ENCODE assay signal across 1 cellular context in the genomic region with DNA sequence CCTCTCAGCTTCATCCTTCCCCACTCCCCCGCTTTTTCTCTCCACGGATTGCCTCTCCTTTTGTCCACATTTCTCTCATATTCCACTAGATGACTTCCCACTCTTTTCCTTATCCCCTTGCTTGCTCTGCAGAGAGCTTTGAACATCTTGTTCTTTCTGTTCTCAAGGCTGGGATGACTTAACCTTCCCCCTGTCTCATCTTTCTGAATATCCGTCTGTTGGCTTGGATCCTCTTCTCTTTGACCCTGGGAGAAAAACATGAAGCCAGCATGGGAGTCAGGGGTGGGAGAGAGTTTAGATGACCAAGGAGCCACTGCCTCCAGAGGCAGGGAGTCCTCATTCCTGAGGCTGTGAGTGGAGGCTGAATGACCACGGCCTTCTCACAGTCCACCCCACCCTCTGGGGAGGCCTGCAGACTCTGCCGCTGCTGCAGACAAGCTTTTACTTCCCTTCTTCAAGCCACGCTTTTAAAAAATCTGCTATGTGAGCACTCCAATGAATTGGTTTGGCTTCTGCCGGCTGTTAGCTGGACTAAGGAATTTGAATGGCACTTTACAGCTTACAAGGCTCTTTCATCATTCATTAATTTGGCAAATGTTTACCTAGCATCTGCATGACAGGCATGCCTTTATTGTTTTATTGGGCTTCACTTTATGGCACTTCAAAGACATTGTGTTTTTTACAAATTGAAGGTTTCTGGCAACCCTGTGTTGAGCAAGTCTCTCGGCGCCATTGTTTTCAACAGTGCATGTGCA.
TF ChIP-seq lines count a peak whose summit lies in the region.

No MANE protein-coding gene starts in this region.

TF ChIP-seq in H1, 55 proteins besides CTCF, POLR2A, EP300 and RAD21:
- TF ChIP-seq BRCA1 (IDR thresholded peaks at IDR 0.05; ENCODE audit: low read depth, low read length), result no peak
- TF ChIP-seq KDM1A (IDR thresholded peaks at IDR 0.05; ENCODE audit: borderline replicate concordance, low read length), result no peak
- TF ChIP-seq, protein P1, sequence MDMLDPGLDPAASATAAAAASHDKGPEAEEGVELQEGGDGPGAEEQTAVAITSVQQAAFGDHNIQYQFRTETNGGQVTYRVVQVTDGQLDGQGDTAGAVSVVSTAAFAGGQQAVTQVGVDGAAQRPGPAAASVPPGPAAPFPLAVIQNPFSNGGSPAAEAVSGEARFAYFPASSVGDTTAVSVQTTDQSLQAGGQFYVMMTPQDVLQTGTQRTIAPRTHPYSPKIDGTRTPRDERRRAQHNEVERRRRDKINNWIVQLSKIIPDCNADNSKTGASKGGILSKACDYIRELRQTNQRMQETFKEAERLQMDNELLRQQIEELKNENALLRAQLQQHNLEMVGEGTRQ (IDR thresholded peaks at IDR 0.05; ENCODE audit: low read length), result no peak
- TF ChIP-seq SP1 (IDR thresholded peaks at IDR 0.05; ENCODE audit: low read depth, low read length), result no peak
- no peak for TF ChIP-seq TEAD4 (IDR thresholded peaks at IDR 0.05; ENCODE audit: low read depth, low read length)
- no peak for TF ChIP-seq SIN3A (conservative IDR thresholded peaks at IDR 0.05 in 1 of 2, IDR thresholded peaks at IDR 0.05 in 1 of 2; ENCODE audit: low read depth in 1 of 2, low read length in 2 of 2)
- no peak for TF ChIP-seq KDM5A (IDR thresholded peaks at IDR 0.05; ENCODE audit: low read length)
- TF ChIP-seq TCF12 (IDR thresholded peaks at IDR 0.05; ENCODE audit: low read depth, low read length), result no peak
- no peak for TF ChIP-seq ZNF274 (IDR thresholded peaks at IDR 0.05; ENCODE audit: borderline replicate concordance, extremely low read depth, low read length)
